1 cellular context compared by ENCODE assay signal in the genomic region with DNA sequence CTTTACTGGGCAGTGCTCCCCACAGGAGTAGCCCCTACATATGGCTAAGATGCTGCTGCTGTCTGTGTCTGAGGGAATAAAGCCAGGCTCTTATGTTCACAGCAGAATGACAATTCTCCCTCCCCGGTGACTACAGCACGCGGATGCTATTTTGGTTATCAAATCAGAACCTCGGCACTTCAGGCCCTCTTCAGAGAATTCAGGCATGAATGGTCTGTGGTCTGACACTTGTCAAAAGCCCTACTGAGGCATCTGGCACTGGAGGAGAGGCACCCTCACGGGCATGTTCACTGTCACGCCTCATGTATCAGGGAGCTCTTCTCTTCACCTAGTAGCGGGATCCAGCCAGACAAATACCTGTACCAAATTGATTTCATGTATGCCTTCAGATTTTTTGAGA.
TF ChIP-seq lines count a peak whose summit lies in the region.

No MANE protein-coding gene starts in this region.

TF ChIP-seq in GM12878, 131 proteins besides CTCF, POLR2A, EP300 and RAD21:
- TF ChIP-seq RUNX3 (IDR thresholded peaks at IDR 0.05; ENCODE audit: low read length) (peak; percentile 39; the same call in 1 of the 2 replicates), MEF2A (IDR thresholded peaks at IDR 0.05; ENCODE audit: insufficient read depth, low read depth, low read length) (peak; percentile 75; the same call in 1 of the 2 replicates), SMAD1 (IDR thresholded peaks at IDR 0.05; ENCODE audit: low read depth, partially characterized antibody) (no peak)
